ENCODE assay signal across 9 cellular contexts in genomic region chr2:56077352-56077915, GRCh38.
A peak's percentile ranks its signal among the peaks of the same experiment; 100 is the strongest.
DNase-seq lines count a peak whose midpoint lies in the region; ATAC-seq and TF ChIP-seq lines count a peak whose summit lies in the region.
"Had no signal": no experiment of that assay in that cellular context is flagged by ENCODE, and none has a peak within 500 bp of the region (broad histone marks: within the 10 kb centered on the region; RNA-seq: fewer than 3 reads in every experiment).

No MANE protein-coding gene starts in this region.

- no peak overlapping the region for H3K4me3 Mint-ChIP-seq in brain
- no peak overlapping the region for H3K4me3 Mint-ChIP-seq in CD8-positive, alpha-beta memory T cell

- no peak overlapping the region for H3K9ac ChIP-seq in neural cell (ENCODE audit: low read length)

- H3K4me3 ChIP-seq in GM12865 (ENCODE audit: low read depth, low read length) = no peak overlapping the region
- H3K4me3 ChIP-seq in neural cell (ENCODE audit: low read length) = no peak overlapping the region
- H3K4me3 ChIP-seq in CD8-positive, alpha-beta memory T cell (ENCODE audit: low read length) = no peak overlapping the region
- H3K4me3 ChIP-seq: adrenal gland, skin epidermis had no signal

- no peak for ATAC-seq in HG03457 (IDR thresholded peaks at IDR 0.05; ENCODE audit: unreplicated experiment)

- no peak for TF ChIP-seq EP300 in neural cell (conservative IDR thresholded peaks at IDR 0.05; ENCODE audit: poor library complexity, severe bottlenecking)

- no peaks in the 10 kb centered on the region for H3F3A ChIP-seq in neural cell (ENCODE audit: insufficient read depth, low read length, poor library complexity, severe bottlenecking)

- no peaks in the 10 kb centered on the region for H3K4me1 ChIP-seq in CD8-positive, alpha-beta memory T cell (ENCODE audit: insufficient read depth, low read length)
- H3K4me1 ChIP-seq: adrenal gland had no signal

- H3K36me3 Mint-ChIP-seq in brain = no peaks in the 10 kb centered on the region
- peaks cover 0 to 2% (median 0%) of the 10 kb centered on the region in 3 donors for H3K36me3 Mint-ChIP-seq in CD8-positive, alpha-beta memory T cell

- H3K27me3 ChIP-seq in neural cell (ENCODE audit: insufficient read depth, low read depth, low read length) = no peaks in the 10 kb centered on the region
- H3K27me3 ChIP-seq in CD8-positive, alpha-beta memory T cell (ENCODE audit: insufficient read depth, low read length, poor library complexity, severe bottlenecking) = no peaks in the 10 kb centered on the region
- H3K27me3 ChIP-seq: adrenal gland had no signal

- H3K27ac Mint-ChIP-seq in brain = no peak overlapping the region
- no peak overlapping the region for H3K27ac Mint-ChIP-seq in CD8-positive, alpha-beta memory T cell

- H4K20me1 ChIP-seq in neural cell (ENCODE audit: insufficient read depth) = no peaks in the 10 kb centered on the region

- no peak overlapping the region for H2AFZ ChIP-seq in neural cell (ENCODE audit: low read depth, low read length)

- no peak overlapping the region for H3K27ac ChIP-seq in neural cell (ENCODE audit: low read length)
- H3K27ac ChIP-seq in CD8-positive, alpha-beta memory T cell (ENCODE audit: low read depth, low read length) = no peak overlapping the region
- H3K27ac ChIP-seq: adrenal gland, skin epidermis had no signal

- POLR2A ChIA-PET in CD8-positive, alpha-beta memory T cell (lab: Charles Lee) = no interaction called here

- peak; percentile 23 for DNase-seq in GM12865 (ENCODE audit: low read depth)
- peak; percentile 33 for DNase-seq in M059J (ENCODE audit: low read depth)
- DNase-seq in activated CD4-positive, CD25-positive, alpha-beta regulatory T cell treated with anti-CD3 and anti-CD28 coated beads, Interleukin-2, amount 50 U/mL, for 72 hours = no peak
- no peak for DNase-seq in CD8-positive, alpha-beta memory T cell

- TF ChIP-seq CTCF in GM12865 (IDR thresholded peaks at IDR 0.05; ENCODE audit: insufficient read depth, low read depth, low read length, missing control alignments) = peak; percentile 39
- TF ChIP-seq CTCF in brain (conservative IDR thresholded peaks at IDR 0.05) = peak; percentile 59 to 69
- TF ChIP-seq CTCF in neural cell (IDR thresholded peaks at IDR 0.05; ENCODE audit: poor library complexity, severe bottlenecking) = peak; percentile 69

- peaks cover under 1% of the 10 kb centered on the region for H3K4me1 Mint-ChIP-seq in brain
- no peaks in the 10 kb centered on the region for H3K4me1 Mint-ChIP-seq in CD8-positive, alpha-beta memory T cell

- H3K36me3 ChIP-seq in neural cell (ENCODE audit: insufficient read depth, low read length) = no peaks in the 10 kb centered on the region
- H3K36me3 ChIP-seq in CD8-positive, alpha-beta memory T cell (ENCODE audit: insufficient read depth, low read length) = no peaks in the 10 kb centered on the region
- H3K36me3 ChIP-seq: adrenal gland had no signal

- no peaks in the 10 kb centered on the region for H3K9me3 ChIP-seq in neural cell (ENCODE audit: low read length)
- H3K9me3 ChIP-seq in CD8-positive, alpha-beta memory T cell (ENCODE audit: low read length) = no peaks in the 10 kb centered on the region
- H3K9me3 ChIP-seq: adrenal gland had no signal

- H3K9me2 ChIP-seq in neural cell (ENCODE audit: insufficient read depth, low read length) = no peaks in the 10 kb centered on the region

- no peaks in the 10 kb centered on the region for H3K79me2 ChIP-seq in neural cell (replicated peaks; ENCODE audit: insufficient read depth, low read length)

- no peaks in the 10 kb centered on the region for H3K27me3 Mint-ChIP-seq in brain
- H3K27me3 Mint-ChIP-seq in CD8-positive, alpha-beta memory T cell = no peaks in the 10 kb centered on the region

- peaks cover 0 to 14% (median 2%) of the 10 kb centered on the region in 5 experiments for H3K9me3 Mint-ChIP-seq in brain
- peaks cover 0 to 7% (median 6%) of the 10 kb centered on the region in 5 donors for H3K9me3 Mint-ChIP-seq in CD8-positive, alpha-beta memory T cell

- CTCF ChIA-PET in CD8-positive, alpha-beta memory T cell (lab: Charles Lee) = no interaction called here

- H3K4me2 ChIP-seq in neural cell (ENCODE audit: low read length) = no peak overlapping the region

- peak; percentile 67 for TF ChIP-seq RAD21 in neural cell (conservative IDR thresholded peaks at IDR 0.05)

TF ChIP-seq in neural cell, 6 proteins besides CTCF, POLR2A, EP300 and RAD21:
- TF ChIP-seq SMC3 (conservative IDR thresholded peaks at IDR 0.05; ENCODE audit: poor library complexity) = peak; percentile 79
- no peak for TF ChIP-seq REST (IDR thresholded peaks at IDR 0.05; ENCODE audit: borderline replicate concordance)

Comparison
In these comparisons a context has a peak if more than half of its experiments do, and no peak if none do; other contexts are left out.
1. DNase-seq: peak in GM12865 (single experiment) and M059J (single experiment); none in activated CD4-positive, CD25-positive, alpha-beta regulatory T cell treated with anti-CD3 and anti-CD28 coated beads, Interleukin-2, amount 50 U/mL, for 72 hours (single experiment) and CD8-positive, alpha-beta memory T cell (0 of 5).
2. Peak in every context shown above with its lines, with median percentiles within 50 percentile points of each other: CTCF ChIP-seq.